Comparison of ENCODE assay signal across 11 cellular contexts in genomic region chr21:42193131-42193671, GRCh38. TPM values are rescaled to one million over a fixed set of nuclear protein-coding genes. Genes with fewer than 3 reads are reported as not detected.
A peak's percentile ranks its signal among the peaks of the same experiment; 100 is the strongest.
DNase-seq lines count a peak whose midpoint lies in the region; ATAC-seq and TF ChIP-seq lines count a peak whose summit lies in the region.
"Had no signal": no experiment of that assay in that cellular context is flagged by ENCODE, and none has a peak within 500 bp of the region (broad histone marks: within the 10 kb centered on the region; RNA-seq: fewer than 3 reads in every experiment).

No MANE protein-coding gene starts in this region.

- H3K9me3 Mint-ChIP-seq in T-helper 1 cell treated with Interleukin-12 subunit alpha and Interleukin-12 subunit beta and Interleukin-4 antibody, amounts not matched to agents 30 μg/mL and 1 μg/mL, for 36 hours = no peaks in the 10 kb centered on the region
- H3K9me3 Mint-ChIP-seq in effector memory CD8-positive, alpha-beta T cell = no peaks in the 10 kb centered on the region
- H3K9me3 Mint-ChIP-seq: neural crest cell had no signal

- H3K27ac Mint-ChIP-seq in T-helper 1 cell treated with Interleukin-12 subunit alpha and Interleukin-12 subunit beta and Interleukin-4 antibody, amounts not matched to agents 30 μg/mL and 1 μg/mL, for 36 hours = peak overlapping the region; percentile 92
- H3K27ac Mint-ChIP-seq in effector memory CD8-positive, alpha-beta T cell = peak overlapping the region; percentile 85 to 88

- no peak for TF ChIP-seq CTCF in omental fat pad (IDR thresholded peaks at IDR 0.05)

- H3K36me3 Mint-ChIP-seq in T-helper 1 cell treated with Interleukin-12 subunit alpha and Interleukin-12 subunit beta and Interleukin-4 antibody, amounts not matched to agents 30 μg/mL and 1 μg/mL, for 36 hours (ENCODE audit: low read depth) = peaks cover 6% of the 10 kb centered on the region
- H3K36me3 Mint-ChIP-seq in effector memory CD8-positive, alpha-beta T cell (ENCODE audit: insufficient read depth) = peaks cover 14% of the 10 kb centered on the region

- peaks cover 28% of the 10 kb centered on the region for H3K27me3 Mint-ChIP-seq in T-helper 1 cell treated with Interleukin-12 subunit alpha and Interleukin-12 subunit beta and Interleukin-4 antibody, amounts not matched to agents 30 μg/mL and 1 μg/mL, for 36 hours (ENCODE audit: low read depth)
- H3K27me3 Mint-ChIP-seq in effector memory CD8-positive, alpha-beta T cell = no peaks in the 10 kb centered on the region

- peak overlapping the region; percentile 80 for H3K4me3 Mint-ChIP-seq in T-helper 1 cell treated with Interleukin-12 subunit alpha and Interleukin-12 subunit beta and Interleukin-4 antibody, amounts not matched to agents 30 μg/mL and 1 μg/mL, for 36 hours
- peak overlapping the region; percentile 80 for H3K4me3 Mint-ChIP-seq in effector memory CD8-positive, alpha-beta T cell
- H3K4me3 Mint-ChIP-seq: neural crest cell had no signal

- peaks cover 64% of the 10 kb centered on the region for H3K4me1 Mint-ChIP-seq in T-helper 1 cell treated with Interleukin-12 subunit alpha and Interleukin-12 subunit beta and Interleukin-4 antibody, amounts not matched to agents 30 μg/mL and 1 μg/mL, for 36 hours (ENCODE audit: low read depth)
- H3K4me1 Mint-ChIP-seq in effector memory CD8-positive, alpha-beta T cell (ENCODE audit: low read depth in 2 of 2) = peaks cover 56 to 59% of the 10 kb centered on the region in 2 donors

- DNase-seq in activated T-cell treated with anti-CD3 and anti-CD28 coated beads, Interleukin-2, amount 50 U/mL, for 1 hour = peak; percentile 71
- peak; percentile 59 to 63 (median 60) for DNase-seq in effector memory CD8-positive, alpha-beta T cell
- peak; percentile 39 to 60 for DNase-seq in stimulated activated CD8-positive, alpha-beta memory T cell treated with anti-CD3 and anti-CD28 coated beads, Interleukin-2, amount 100 ng/mL, for 48 hours (ENCODE audit: low read depth in 2 of 2)
- DNase-seq in omental fat pad (ENCODE audit: low spot score) = no peak
- no peak for DNase-seq in NCI-H2196 (lab: John Stamatoyannopoulos, UW; ENCODE audit: unreplicated experiment)
- DNase-seq: aorta, NCI-H1436 had no signal

- ATAC-seq in effector memory CD8-positive, alpha-beta T cell (replicated peaks) = peak; percentile 64
- no peak for ATAC-seq in GM21786 (IDR thresholded peaks at IDR 0.05; ENCODE audit: unreplicated experiment)
- no peak for ATAC-seq in GM19395 (IDR thresholded peaks at IDR 0.05; ENCODE audit: unreplicated experiment)
- ATAC-seq in omental fat pad (ENCODE audit: low FRiP score) = no peak

RNA-seq across cellular contexts. Expression of gene ABCG1, which starts 25.7 kb away (rescaled TPM):
- 10 to 100 TPM in 3 of 4 donors, 1 to 10 TPM in 1; 9.8 to 45.1 (median 30.2) TPM for total RNA-seq in omental fat pad

Comparison
In these comparisons a context has a peak if more than half of its experiments do, and no peak if none do; other contexts are left out.
1. DNase-seq: peak in activated T-cell treated with anti-CD3 and anti-CD28 coated beads, Interleukin-2, amount 50 U/mL, for 1 hour (single experiment), effector memory CD8-positive, alpha-beta T cell (3 of 3) and stimulated activated CD8-positive, alpha-beta memory T cell treated with anti-CD3 and anti-CD28 coated beads, Interleukin-2, amount 100 ng/mL, for 48 hours (2 of 2); none in omental fat pad (single experiment) and NCI-H2196 (single experiment).